Comparison of ENCODE assay signal across 8 cellular contexts in genomic region chr19:2543463-2544442, GRCh38.
A peak's percentile ranks its signal among the peaks of the same experiment; 100 is the strongest.
DNase-seq lines count a peak whose midpoint lies in the region; ATAC-seq lines count a peak whose summit lies in the region.

No MANE protein-coding gene starts in this region.

- H3K4me1 Mint-ChIP-seq in activated naive CD4-positive, alpha-beta T cell treated with anti-CD3 and anti-CD28 coated beads, Interleukin-2, amount 50 U/mL, for 24 hours, result peaks cover 10% of the 10 kb centered on the region

- no peaks in the 10 kb centered on the region for H3K9me3 Mint-ChIP-seq in activated naive CD4-positive, alpha-beta T cell treated with anti-CD3 and anti-CD28 coated beads, Interleukin-2, amount 50 U/mL, for 24 hours

- H3K9ac ChIP-seq in Karpas-422 (ENCODE audit: low read length) (peak overlapping the region; percentile 61), subcutaneous abdominal adipose tissue (ENCODE audit: low read length in 5 of 5) (peak overlapping the region in 4 of 5 donors; percentile 41 to 71 (median 56))

- H3K4me3 ChIP-seq in Karpas-422 (ENCODE audit: low read length), result peak overlapping the region; percentile 54
- peak overlapping the region; percentile 8 to 50 (median 41) for H3K4me3 ChIP-seq in subcutaneous abdominal adipose tissue (ENCODE audit: low read depth in 1 of 5, low read length in 5 of 5)

- H2AFZ ChIP-seq in Karpas-422 (ENCODE audit: low read length), result peak overlapping the region; percentile 90

- H3K36me3 ChIP-seq in Karpas-422 (ENCODE audit: insufficient read depth, low read length) (no peaks in the 10 kb centered on the region), subcutaneous abdominal adipose tissue (ENCODE audit: control insufficient read depth in 5 of 5, insufficient read depth in 5 of 5, low read length in 5 of 5) (no peaks in the 10 kb centered on the region)

- H3K27me3 Mint-ChIP-seq in activated naive CD4-positive, alpha-beta T cell treated with anti-CD3 and anti-CD28 coated beads, Interleukin-2, amount 50 U/mL, for 24 hours, result no peaks in the 10 kb centered on the region

- no peaks in the 10 kb centered on the region for H3K9me2 ChIP-seq in Karpas-422 (replicated peaks; ENCODE audit: insufficient read depth, low read length)

- H3K27ac ChIP-seq in Karpas-422 (ENCODE audit: low read length) (peak overlapping the region; percentile 86), subcutaneous abdominal adipose tissue (ENCODE audit: low read depth, low read length) (peak overlapping the region; percentile 83)

- DNase-seq in DMS 273 (lab: John Stamatoyannopoulos, UW; ENCODE audit: unreplicated experiment) (peak; percentile 90), Karpas-422 (peak; percentile 91), SK-N-DZ (ENCODE audit: low spot score) (peak; percentile 62), globus pallidus (ENCODE audit: low spot score) (peak; percentile 93), nucleus accumbens (lab: John Stamatoyannopoulos, UW) (peak; percentile 12 to 94 (median 86))

- no peak for ATAC-seq in HG02763 (IDR thresholded peaks at IDR 0.05; ENCODE audit: unreplicated experiment)

- H3K27me3 ChIP-seq in Karpas-422 (ENCODE audit: low read length) (no peaks in the 10 kb centered on the region), subcutaneous abdominal adipose tissue (ENCODE audit: control insufficient read depth in 5 of 5, insufficient read depth in 4 of 5, low read length in 5 of 5) (no peaks in the 10 kb centered on the region)

- H3K4me1 ChIP-seq in Karpas-422 (ENCODE audit: low read length) (peaks cover 35% of the 10 kb centered on the region), subcutaneous abdominal adipose tissue (ENCODE audit: control insufficient read depth in 5 of 5, insufficient read depth in 5 of 5, low read length in 5 of 5) (peaks cover 10 to 74% (median 53%) of the 10 kb centered on the region in 5 donors)

- peak overlapping the region; percentile 75 for H3K4me3 Mint-ChIP-seq in activated naive CD4-positive, alpha-beta T cell treated with anti-CD3 and anti-CD28 coated beads, Interleukin-2, amount 50 U/mL, for 24 hours

- H4K20me1 ChIP-seq in Karpas-422 (ENCODE audit: insufficient read depth, low read depth, low read length), result no peaks in the 10 kb centered on the region

- no peaks in the 10 kb centered on the region for H3K79me2 ChIP-seq in Karpas-422 (ENCODE audit: low read length)

- H3K4me2 ChIP-seq in Karpas-422 (ENCODE audit: low read depth, low read length, poor library complexity, severe bottlenecking), result peak overlapping the region; percentile 83

- no peak overlapping the region for H3K27ac Mint-ChIP-seq in activated naive CD4-positive, alpha-beta T cell treated with anti-CD3 and anti-CD28 coated beads, Interleukin-2, amount 50 U/mL, for 24 hours

- H3K9me3 ChIP-seq in Karpas-422 (ENCODE audit: low read length) (no peaks in the 10 kb centered on the region), subcutaneous abdominal adipose tissue (ENCODE audit: control insufficient read depth in 5 of 5, low read length in 5 of 5) (no peaks in the 10 kb centered on the region)

- no peaks in the 10 kb centered on the region for H3K36me3 Mint-ChIP-seq in activated naive CD4-positive, alpha-beta T cell treated with anti-CD3 and anti-CD28 coated beads, Interleukin-2, amount 50 U/mL, for 24 hours
